Comparison of ENCODE assay signal across 15 cellular contexts in genomic region chr3:4756060-4756775, GRCh38.
"Had no signal": no experiment of that assay in that cellular context is flagged by ENCODE, and none has a peak within 500 bp of the region (broad histone marks: within the 10 kb centered on the region; RNA-seq: fewer than 3 reads in every experiment).

No MANE protein-coding gene starts in this region.

- H3K27ac Mint-ChIP-seq: WTC11 had no signal

- H3K27ac ChIP-seq: brain microvascular endothelial cell, foreskin keratinocyte, parathyroid adenoma, SK-N-MC, uterus had no signal

- H3K9ac ChIP-seq: parathyroid adenoma had no signal

- H3K4me3 ChIP-seq: SK-N-MC, thyroid gland, uterus had no signal

- H3K36me3 Mint-ChIP-seq: WTC11 had no signal

- H3K9me3 ChIP-seq: thyroid gland, uterus had no signal

- H3K79me2 ChIP-seq: parathyroid adenoma had no signal

- H3K4me3 Mint-ChIP-seq: WTC11 had no signal

- FAIRE-seq: keratinocyte had no signal

- H2AFZ ChIP-seq: parathyroid adenoma had no signal

- ATAC-seq: WTC11 had no signal

- DNase-seq: activated CD4-positive, alpha-beta T cell treated with anti-CD3 and anti-CD28 coated beads for 48 hours; activated naive CD4-positive, alpha-beta T cell treated with Interleukin-2 at 50 U/mL for 16 hours; amygdala; brain microvascular endothelial cell; head of caudate nucleus; retina; stimulated activated CD4-positive, alpha-beta T cell treated with anti-CD3 and anti-CD28 coated beads, Interleukin-15, amount 100 ng/mL, for 24 hours; stimulated activated CD4-positive, alpha-beta T cell treated with anti-CD3 and anti-CD28 coated beads, Interleukin-4, amount 100 ng/mL, for 4 hours; thyroid gland; uterus had no signal

- H3K36me3 ChIP-seq: brain microvascular endothelial cell, thyroid gland, uterus had no signal

- H3K27me3 ChIP-seq: brain microvascular endothelial cell, thyroid gland, uterus had no signal
